Comparison of ENCODE assay signal across 23 cellular contexts in genomic region chr10:132021046-132021445, GRCh38. TPM values are rescaled to one million over a fixed set of nuclear protein-coding genes. Genes with fewer than 3 reads are reported as not detected.
"Had no signal": no experiment of that assay in that cellular context is flagged by ENCODE, and none has a peak within 500 bp of the region (broad histone marks: within the 10 kb centered on the region; RNA-seq: fewer than 3 reads in every experiment).

No MANE protein-coding gene starts in this region.

- H3K27ac ChIP-seq: HL-60, KMS-11, SJSA1, SK-N-MC had no signal

- FAIRE-seq: HTR-8/SVneo, K562, RCC 7860 had no signal

- H3K4me3 Mint-ChIP-seq: IgD-negative memory B cell had no signal

- H3K4me2 ChIP-seq: KMS-11 had no signal

- H3K9ac ChIP-seq: KMS-11 had no signal

- DNase-seq: Kasumi-1, MM.1S, NCI-H1092 treated with DMSO at 0.1 percent for 48 hours, NCI-H1436, NCI-H187, NCI-H2029 treated with DMSO at 0.1 percent for 48 hours, NCI-H2171 treated with DMSO at 0.1 percent for 48 hours, NCI-H446, NCI-H510A, NCI-H524 treated with DMSO at 0.1 percent for 48 hours, NCI-H69, NCI-H774, Right ventricle myocardium superior, RPMI8226, SIG-M5 had no signal

- H3K4me3 ChIP-seq: K562, SJSA1, SK-N-MC had no signal

- H3K27ac Mint-ChIP-seq: IgD-negative memory B cell had no signal

- H3K36me3 ChIP-seq: SJSA1 had no signal

- H3K9me3 Mint-ChIP-seq: IgD-negative memory B cell had no signal

- H3K9me3 ChIP-seq: SJSA1 had no signal

- ATAC-seq: K562 had no signal

RNA-seq across cellular contexts. Expression of gene JAKMIP3, which starts 44.7 kb away (rescaled TPM):
- polyA plus RNA-seq: IgD-negative memory B cell, K562 had no signal
